Comparison of ENCODE assay signal across 21 cellular contexts in the genomic region with DNA sequence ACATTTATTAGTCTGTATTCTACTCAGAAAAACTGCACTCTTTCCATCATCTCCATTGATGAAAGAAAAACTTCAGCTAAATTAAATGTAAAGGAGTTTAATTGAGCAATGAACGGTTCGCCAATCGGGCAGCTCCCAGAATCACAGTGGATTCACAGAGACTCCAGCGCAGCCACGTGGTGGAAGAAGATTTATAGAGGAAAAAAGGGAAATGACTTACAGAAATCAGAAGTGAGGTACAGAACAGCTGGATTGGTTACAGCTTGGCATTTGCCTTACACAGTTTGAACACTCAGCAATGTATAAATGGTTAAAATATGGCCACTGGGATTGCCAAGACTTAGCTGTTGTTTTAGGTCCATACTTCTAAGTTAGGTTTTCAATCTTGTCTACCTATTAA.
"Had no signal": no experiment of that assay in that cellular context is flagged by ENCODE, and none has a peak within 500 bp of the region (broad histone marks: within the 10 kb centered on the region; RNA-seq: fewer than 3 reads in every experiment).

No MANE protein-coding gene starts in this region.

- H3K4me3 ChIP-seq: heart left ventricle, right lobe of liver, skin epidermis, tibial artery had no signal

- H3K27ac ChIP-seq: epithelial cell of prostate, heart left ventricle, right lobe of liver, tibial artery, VCaP had no signal

- H3K9me3 Mint-ChIP-seq: stimulated activated effector memory CD8-positive, alpha-beta T cell treated with anti-CD3 and anti-CD28 coated beads, Interleukin-12 subunit alpha, Interleukin-12 subunit beta, amount 100 ng/mL, for 72 hours had no signal

- H3K36me3 ChIP-seq: heart left ventricle, right lobe of liver, tibial artery had no signal

- FAIRE-seq: islet of Langerhans had no signal

- H3K36me3 Mint-ChIP-seq: brain had no signal

- H3K27ac Mint-ChIP-seq: activated T-helper 1 cell treated with anti-CD3 and anti-CD28 coated beads, Interleukin-12 subunit alpha, Interleukin-12 subunit beta, Interleukin-2, Interleukin-4 antibody, amounts not matched to agents 30 ng/mL and 10 ng/mL and 1 ng/mL, durations not matched to agents 14 hours and 24 hours and 36 hours; brain; stimulated activated effector memory CD8-positive, alpha-beta T cell treated with anti-CD3 and anti-CD28 coated beads, Interleukin-12 subunit alpha, Interleukin-12 subunit beta, amount 100 ng/mL, for 72 hours; stimulated activated naive CD8-positive, alpha-beta T cell treated with anti-CD3 and anti-CD28 coated beads, Interleukin-15, amount 100 ng/mL, for 72 hours had no signal

- H3K9me3 ChIP-seq: heart left ventricle, right lobe of liver, tibial artery had no signal

- H3K4me3 Mint-ChIP-seq: activated CD8-positive, alpha-beta T cell treated with anti-CD3 and anti-CD28 coated beads, Interleukin-2, amount 10 ng/mL, durations not matched to agents 7 days and 5 days; activated T-helper 1 cell treated with anti-CD3 and anti-CD28 coated beads, Interleukin-12 subunit alpha, Interleukin-12 subunit beta, Interleukin-2, Interleukin-4 antibody, amounts not matched to agents 30 ng/mL and 10 ng/mL and 1 ng/mL, durations not matched to agents 14 hours and 24 hours and 36 hours; stimulated activated effector memory CD8-positive, alpha-beta T cell treated with anti-CD3 and anti-CD28 coated beads, Interleukin-12 subunit alpha, Interleukin-12 subunit beta, amount 100 ng/mL, for 72 hours; stimulated activated naive CD8-positive, alpha-beta T cell treated with anti-CD3 and anti-CD28 coated beads, Interleukin-15, amount 100 ng/mL, for 72 hours had no signal

- DNase-seq: activated CD4-positive, alpha-beta T cell treated with anti-CD3 and anti-CD28 coated beads, Interleukin-2, amount 50 U/mL, for 1 hour; activated CD8-positive, alpha-beta T cell treated with anti-CD3 and anti-CD28 coated beads, Interleukin-2, amount 10 ng/mL, durations not matched to agents 7 days and 5 days; activated gamma-delta T cell; aorta; heart left ventricle; left ventricle myocardium superior; nucleus accumbens; posterior cingulate gyrus; right lobe of liver; stimulated activated CD4-positive, alpha-beta T cell treated with anti-CD3 and anti-CD28 coated beads, Interleukin-1b, Interleukin-23, amount 100 ng/mL, for 48 hours; stimulated activated naive CD8-positive, alpha-beta T cell treated with anti-CD3 and anti-CD28 coated beads, Interleukin-15, amount 100 ng/mL, for 72 hours; tibial artery had no signal

- H3K27me3 ChIP-seq: heart left ventricle, right lobe of liver, tibial artery had no signal

- H3K27me3 Mint-ChIP-seq: brain; stimulated activated naive CD8-positive, alpha-beta T cell treated with anti-CD3 and anti-CD28 coated beads, Interleukin-15, amount 100 ng/mL, for 72 hours had no signal

- ATAC-seq: activated CD4-positive, CD25-positive, alpha-beta regulatory T cell treated with anti-CD3 and anti-CD28 coated beads, Interleukin-2, amount 50 U/mL, for 24 hours; activated CD8-positive, alpha-beta T cell treated with anti-CD3 and anti-CD28 coated beads, Interleukin-2, amount 10 ng/mL, durations not matched to agents 7 days and 5 days; activated naive CD4-positive, alpha-beta T cell treated with anti-CD3 and anti-CD28 coated beads, Interleukin-2, amount 50 U/mL, for 72 hours; heart left ventricle; left ventricle myocardium superior; right lobe of liver; stimulated activated effector memory CD8-positive, alpha-beta T cell treated with anti-CD3 and anti-CD28 coated beads, Interleukin-12 subunit alpha, Interleukin-12 subunit beta, amount 100 ng/mL, for 72 hours; stimulated activated naive CD8-positive, alpha-beta T cell treated with anti-CD3 and anti-CD28 coated beads, Interleukin-15, amount 100 ng/mL, for 72 hours had no signal
